ENCODE assay signal across 29 cellular contexts in the genomic region with DNA sequence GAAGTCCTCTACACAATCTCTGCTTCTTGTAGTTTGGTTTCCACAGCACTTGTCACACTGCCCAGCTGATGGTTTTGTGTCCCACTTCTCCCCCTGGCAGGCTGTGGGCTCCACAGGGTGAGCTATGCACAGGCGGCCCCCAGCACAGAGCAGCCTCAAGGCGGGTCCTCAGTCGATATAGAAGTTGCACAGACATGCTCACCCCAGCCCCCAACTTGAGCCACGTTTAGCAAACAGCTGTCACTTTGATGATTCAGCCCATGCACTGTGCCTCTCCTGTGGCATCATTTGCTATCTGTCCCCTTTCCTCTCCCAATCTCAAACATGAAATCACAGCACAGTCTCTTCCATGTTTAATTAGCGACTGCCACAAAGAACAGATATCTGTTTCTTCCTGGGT.
"Had no signal": no experiment of that assay in that cellular context is flagged by ENCODE, and none has a peak within 500 bp of the region (broad histone marks: within the 10 kb centered on the region; RNA-seq: fewer than 3 reads in every experiment).

No MANE protein-coding gene starts in this region.

- H3K27ac Mint-ChIP-seq: activated CD4-positive, alpha-beta memory T cell treated with anti-CD3 and anti-CD28 coated beads, Interleukin-2, amount 10 ng/mL, durations not matched to agents 7 days and 5 days; activated CD4-positive, alpha-beta T cell treated with anti-CD3 and anti-CD28 coated beads, Interleukin-2, amount 10 ng/mL, durations not matched to agents 7 days and 5 days; activated T-cell treated with anti-CD3 and anti-CD28 coated beads, Interleukin-2, amount 50 U/mL, for 24 hours; dendritic cell treated with granulocyte-macrophage colony-stimulating factor and Interleukin-4, amounts not matched to agents 40 ng/mL and 50 ng/mL, for 4 days; stimulated activated effector memory CD8-positive, alpha-beta T cell treated with anti-CD3 and anti-CD28 coated beads, Interleukin-12 subunit alpha, Interleukin-12 subunit beta, amount 100 ng/mL, for 72 hours; stimulated activated naive CD8-positive, alpha-beta T cell treated with anti-CD3 and anti-CD28 coated beads, Interleukin-15, amount 100 ng/mL, for 72 hours; type B pancreatic cell; WTC11 had no signal

- H3K9me3 ChIP-seq: esophagus squamous epithelium, psoas muscle, right atrium auricular region, vagina had no signal

- H3K4me1 ChIP-seq: left lung, parathyroid adenoma, psoas muscle, right atrium auricular region, vagina had no signal

- H2AFZ ChIP-seq: parathyroid adenoma had no signal

- H3K27ac ChIP-seq: esophagus squamous epithelium, left lung, parathyroid adenoma, psoas muscle, right atrium auricular region, vagina had no signal

- H3K79me2 ChIP-seq: parathyroid adenoma had no signal

- H3K4me1 Mint-ChIP-seq: activated CD4-positive, alpha-beta memory T cell treated with anti-CD3 and anti-CD28 coated beads, Interleukin-2, amount 10 ng/mL, durations not matched to agents 7 days and 5 days; activated CD4-positive, alpha-beta T cell treated with anti-CD3 and anti-CD28 coated beads, Interleukin-2, amount 10 ng/mL, durations not matched to agents 7 days and 5 days; central memory CD8-positive, alpha-beta T cell; stimulated activated effector memory CD8-positive, alpha-beta T cell treated with anti-CD3 and anti-CD28 coated beads, Interleukin-12 subunit alpha, Interleukin-12 subunit beta, amount 100 ng/mL, for 72 hours; stimulated activated naive CD8-positive, alpha-beta T cell treated with anti-CD3 and anti-CD28 coated beads, Interleukin-15, amount 100 ng/mL, for 72 hours had no signal

- H3K36me3 Mint-ChIP-seq: stimulated activated effector memory CD8-positive, alpha-beta T cell treated with anti-CD3 and anti-CD28 coated beads, Interleukin-12 subunit alpha, Interleukin-12 subunit beta, amount 100 ng/mL, for 72 hours; type B pancreatic cell; WTC11 had no signal

- H3K4me3 Mint-ChIP-seq: activated CD4-positive, alpha-beta memory T cell treated with anti-CD3 and anti-CD28 coated beads, Interleukin-2, amount 10 ng/mL, durations not matched to agents 7 days and 5 days; activated CD4-positive, alpha-beta T cell treated with anti-CD3 and anti-CD28 coated beads, Interleukin-2, amount 10 ng/mL, durations not matched to agents 7 days and 5 days; activated T-cell treated with anti-CD3 and anti-CD28 coated beads, Interleukin-2, amount 50 U/mL, for 24 hours; central memory CD8-positive, alpha-beta T cell; dendritic cell treated with granulocyte-macrophage colony-stimulating factor and Interleukin-4, amounts not matched to agents 40 ng/mL and 50 ng/mL, for 4 days; stimulated activated effector memory CD8-positive, alpha-beta T cell treated with anti-CD3 and anti-CD28 coated beads, Interleukin-12 subunit alpha, Interleukin-12 subunit beta, amount 100 ng/mL, for 72 hours; stimulated activated naive CD8-positive, alpha-beta T cell treated with anti-CD3 and anti-CD28 coated beads, Interleukin-15, amount 100 ng/mL, for 72 hours; type B pancreatic cell; WTC11 had no signal

- H3K9me3 Mint-ChIP-seq: activated CD4-positive, alpha-beta T cell treated with anti-CD3 and anti-CD28 coated beads, Interleukin-2, amount 10 ng/mL, durations not matched to agents 7 days and 5 days; activated T-cell treated with anti-CD3 and anti-CD28 coated beads, Interleukin-2, amount 50 U/mL, for 24 hours; central memory CD8-positive, alpha-beta T cell; nephron; stimulated activated effector memory CD8-positive, alpha-beta T cell treated with anti-CD3 and anti-CD28 coated beads, Interleukin-12 subunit alpha, Interleukin-12 subunit beta, amount 100 ng/mL, for 72 hours; stimulated activated naive CD8-positive, alpha-beta T cell treated with anti-CD3 and anti-CD28 coated beads, Interleukin-15, amount 100 ng/mL, for 72 hours; type B pancreatic cell; WTC11 had no signal

- DNase-seq: activated CD4-positive, alpha-beta memory T cell treated with anti-CD3 and anti-CD28 coated beads, Interleukin-2, amount 10 ng/mL, durations not matched to agents 7 days and 5 days; activated CD4-positive, alpha-beta T cell treated with anti-CD3 and anti-CD28 coated beads for 1 hour; activated CD4-positive, alpha-beta T cell treated with anti-CD3 and anti-CD28 coated beads, Interleukin-2, amount 10 ng/mL, durations not matched to agents 7 days and 5 days; activated CD8-positive, alpha-beta memory T cell treated with anti-CD3 and anti-CD28 coated beads, Interleukin-2, amount 50 U/mL, for 48 hours; activated gamma-delta T cell; activated naive CD4-positive, alpha-beta T cell treated with anti-CD3 and anti-CD28 coated beads, Interleukin-2, amount 50 U/mL, for 16 hours; activated T-cell treated with anti-CD3 and anti-CD28 coated beads, Interleukin-2, amount 50 U/mL, for 24 hours; amygdala; esophagus squamous epithelium; foreskin melanocyte; kidney glomerular epithelial cell; left lung; mesendoderm; occipital lobe; psoas muscle; stimulated activated CD4-positive, alpha-beta T cell treated with anti-CD3 and anti-CD28 coated beads, Interleukin-4, amount 100 ng/mL, for 1 hour; stimulated activated naive CD8-positive, alpha-beta T cell treated with anti-CD3 and anti-CD28 coated beads, Interleukin-15, amount 100 ng/mL, for 72 hours; substantia nigra; T-helper 2 cell had no signal

- H3K27me3 ChIP-seq: esophagus squamous epithelium, left lung, right atrium auricular region, vagina had no signal

- H3K27me3 Mint-ChIP-seq: activated CD4-positive, alpha-beta memory T cell treated with anti-CD3 and anti-CD28 coated beads, Interleukin-2, amount 10 ng/mL, durations not matched to agents 7 days and 5 days; activated CD4-positive, alpha-beta T cell treated with anti-CD3 and anti-CD28 coated beads, Interleukin-2, amount 10 ng/mL, durations not matched to agents 7 days and 5 days; activated T-cell treated with anti-CD3 and anti-CD28 coated beads, Interleukin-2, amount 50 U/mL, for 24 hours; central memory CD8-positive, alpha-beta T cell; dendritic cell treated with granulocyte-macrophage colony-stimulating factor and Interleukin-4, amounts not matched to agents 40 ng/mL and 50 ng/mL, for 4 days; type B pancreatic cell had no signal

- H3K9ac ChIP-seq: parathyroid adenoma had no signal

- H3K4me3 ChIP-seq: esophagus squamous epithelium, left lung, lung, psoas muscle, right atrium auricular region, vagina had no signal

- H3K36me3 ChIP-seq: left lung, right atrium auricular region had no signal
